In genomic region chr1:3146458-3146857, GRCh38 we compare ENCODE assay signal across 27 cellular contexts.
"Had no signal": no experiment of that assay in that cellular context is flagged by ENCODE, and none has a peak within 500 bp of the region (broad histone marks: within the 10 kb centered on the region; RNA-seq: fewer than 3 reads in every experiment).

No MANE protein-coding gene starts in this region.

- H3K4me1 Mint-ChIP-seq: activated CD4-positive, alpha-beta T cell treated with anti-CD3 and anti-CD28 coated beads for 36 hours; activated CD8-positive, alpha-beta memory T cell treated with anti-CD3 and anti-CD28 coated beads, Interleukin-2, amount 10 ng/mL, durations not matched to agents 7 days and 5 days; activated naive CD4-positive, alpha-beta T cell treated with anti-CD3 and anti-CD28 coated beads, Interleukin-2, amount 50 U/mL, for 24 hours; central memory CD8-positive, alpha-beta T cell; T-cell had no signal

- DNase-seq: activated CD4-positive, alpha-beta T cell treated with anti-CD3 and anti-CD28 coated beads for 36 hours; activated CD4-positive, alpha-beta T cell treated with anti-CD3 and anti-CD28 coated beads, Interleukin-2, amount 50 U/mL, for 1 hour; activated CD8-positive, alpha-beta memory T cell treated with anti-CD3 and anti-CD28 coated beads, Interleukin-2, amount 10 ng/mL, durations not matched to agents 7 days and 5 days; activated effector memory CD4-positive, alpha-beta T cell treated with Interleukin-2 at 50 U/mL for 16 hours; activated naive CD4-positive, alpha-beta T cell; activated T-cell treated with anti-CD3 and anti-CD28 coated beads, Interleukin-2, amount 50 U/mL, for 24 hours; aorta; MG63; MV-4-11; NCI-H1092 treated with DMSO at 0.1 percent for 48 hours; NCI-H1417 treated with DMSO at 0.1 percent for 48 hours; NCI-H1694; NCI-H2029; NCI-H2107; NCI-H345; NCI-H510A; NCI-H526 treated with DMSO at 0.1 percent for 48 hours; NCI-H82; OCI-M1; RPMI8226; T-cell had no signal

- H3K4me3 ChIP-seq: MG63, SK-N-MC had no signal

- H3K36me3 Mint-ChIP-seq: activated CD8-positive, alpha-beta memory T cell treated with anti-CD3 and anti-CD28 coated beads, Interleukin-2, amount 10 ng/mL, durations not matched to agents 7 days and 5 days; activated naive CD4-positive, alpha-beta T cell treated with anti-CD3 and anti-CD28 coated beads, Interleukin-2, amount 50 U/mL, for 24 hours; T-cell had no signal

- H3K36me3 ChIP-seq: MG63 had no signal

- H3K4me3 Mint-ChIP-seq: activated CD4-positive, alpha-beta T cell treated with anti-CD3 and anti-CD28 coated beads for 36 hours; activated CD8-positive, alpha-beta memory T cell treated with anti-CD3 and anti-CD28 coated beads, Interleukin-2, amount 10 ng/mL, durations not matched to agents 7 days and 5 days; activated naive CD4-positive, alpha-beta T cell treated with anti-CD3 and anti-CD28 coated beads, Interleukin-2, amount 50 U/mL, for 24 hours; activated T-cell treated with anti-CD3 and anti-CD28 coated beads, Interleukin-2, amount 50 U/mL, for 24 hours; activated T-helper 1 cell treated with anti-CD3 and anti-CD28 coated beads, Interleukin-12 subunit alpha, Interleukin-12 subunit beta, Interleukin-2, Interleukin-4 antibody, amounts not matched to agents 30 ng/mL and 10 ng/mL and 1 ng/mL, durations not matched to agents 14 hours and 24 hours and 36 hours; central memory CD8-positive, alpha-beta T cell; T-cell had no signal

- ATAC-seq: activated CD4-positive, alpha-beta T cell treated with anti-CD3 and anti-CD28 coated beads for 36 hours; activated CD8-positive, alpha-beta memory T cell treated with anti-CD3 and anti-CD28 coated beads, Interleukin-2, amount 10 ng/mL, durations not matched to agents 7 days and 5 days; Panc1; T-cell had no signal

- H3K27me3 ChIP-seq: MG63 had no signal

- H3K27ac Mint-ChIP-seq: activated CD4-positive, alpha-beta T cell treated with anti-CD3 and anti-CD28 coated beads for 36 hours; activated CD8-positive, alpha-beta memory T cell treated with anti-CD3 and anti-CD28 coated beads, Interleukin-2, amount 10 ng/mL, durations not matched to agents 7 days and 5 days; activated naive CD4-positive, alpha-beta T cell treated with anti-CD3 and anti-CD28 coated beads, Interleukin-2, amount 50 U/mL, for 24 hours; activated T-cell treated with anti-CD3 and anti-CD28 coated beads, Interleukin-2, amount 50 U/mL, for 24 hours; activated T-helper 1 cell treated with anti-CD3 and anti-CD28 coated beads, Interleukin-12 subunit alpha, Interleukin-12 subunit beta, Interleukin-2, Interleukin-4 antibody, amounts not matched to agents 30 ng/mL and 10 ng/mL and 1 ng/mL, durations not matched to agents 14 hours and 24 hours and 36 hours; T-cell had no signal

- H3K27ac ChIP-seq: SK-N-MC, VCaP had no signal

- H3K9me3 Mint-ChIP-seq: activated naive CD4-positive, alpha-beta T cell treated with anti-CD3 and anti-CD28 coated beads, Interleukin-2, amount 50 U/mL, for 24 hours; activated T-cell treated with anti-CD3 and anti-CD28 coated beads, Interleukin-2, amount 50 U/mL, for 24 hours; activated T-helper 1 cell treated with anti-CD3 and anti-CD28 coated beads, Interleukin-12 subunit alpha, Interleukin-12 subunit beta, Interleukin-2, Interleukin-4 antibody, amounts not matched to agents 30 ng/mL and 10 ng/mL and 1 ng/mL, durations not matched to agents 14 hours and 24 hours and 36 hours; central memory CD8-positive, alpha-beta T cell; T-cell had no signal

- H3K27me3 Mint-ChIP-seq: activated CD4-positive, alpha-beta T cell treated with anti-CD3 and anti-CD28 coated beads for 36 hours; activated CD8-positive, alpha-beta memory T cell treated with anti-CD3 and anti-CD28 coated beads, Interleukin-2, amount 10 ng/mL, durations not matched to agents 7 days and 5 days; activated naive CD4-positive, alpha-beta T cell treated with anti-CD3 and anti-CD28 coated beads, Interleukin-2, amount 50 U/mL, for 24 hours; activated T-cell treated with anti-CD3 and anti-CD28 coated beads, Interleukin-2, amount 50 U/mL, for 24 hours; central memory CD8-positive, alpha-beta T cell had no signal

- H3K9me3 ChIP-seq: MG63 had no signal
